ENCODE assay signal across 1 cellular context in genomic region chr12:26668847-26669246, GRCh38.
A peak's percentile ranks its signal among the peaks of the same experiment; 100 is the strongest.
TF ChIP-seq lines count a peak whose summit lies in the region.

No MANE protein-coding gene starts in this region.

TF ChIP-seq in HepG2, 621 proteins besides CTCF, POLR2A, EP300 and RAD21 (continued from another document):
- TF ChIP-seq SALL1 (CRISPR knock-in tag; IDR thresholded peaks at IDR 0.05) (peak; percentile 50; the same call in 1 of the 2 replicates), MTF2 (CRISPR knock-in tag; IDR thresholded peaks at IDR 0.05; ENCODE audit: borderline replicate concordance) (no peak), SUZ12 (IDR thresholded peaks at IDR 0.05; ENCODE audit: low read depth, low read length) (no peak), MAFG (CRISPR knock-in tag; IDR thresholded peaks at IDR 0.05) (no peak), NR2C2 (CRISPR knock-in tag; IDR thresholded peaks at IDR 0.05; ENCODE audit: borderline replicate concordance) (peak; percentile 63), GATAD2A (CRISPR knock-in tag; IDR thresholded peaks at IDR 0.05) (0 out of 2 replicates have a peak, but pooled peaks have one; percentile 27), ZBTB33 (CRISPR knock-in tag; IDR thresholded peaks at IDR 0.05) (peak; percentile 23; the same call in 1 of the 2 replicates), NR2F6 (IDR thresholded peaks at IDR 0.05) (peak; percentile 62; the same call in 1 of the 2 replicates), NR2F6 (CRISPR knock-in tag; IDR thresholded peaks at IDR 0.05) (peak; percentile 84), RXRB (CRISPR knock-in tag; IDR thresholded peaks at IDR 0.05; ENCODE audit: borderline replicate concordance) (0 out of 2 replicates have a peak, but pooled peaks have one; percentile 33), ZNF3 (CRISPR knock-in tag; IDR thresholded peaks at IDR 0.05) (no peak), ARID5B (CRISPR knock-in tag; IDR thresholded peaks at IDR 0.05) (peak; percentile 39), ZBTB3 (CRISPR knock-in tag; IDR thresholded peaks at IDR 0.05; ENCODE audit: borderline replicate concordance, low read depth) (no peak), ZNF124 (CRISPR knock-in tag; IDR thresholded peaks at IDR 0.05) (no peak), KDM6A (CRISPR knock-in tag; IDR thresholded peaks at IDR 0.05; ENCODE audit: low read depth) (no peak), FOSL2 (CRISPR knock-in tag; IDR thresholded peaks at IDR 0.05) (peak; percentile 34; the same call in 1 of the 2 replicates), SMARCC2 (IDR thresholded peaks at IDR 0.05) (no peak), TEAD3 (CRISPR knock-in tag; optimal IDR thresholded peaks at IDR 0.05; ENCODE audit: borderline replicate concordance) (peak; percentile 86), ZBTB7A (CRISPR knock-in tag; IDR thresholded peaks at IDR 0.05) (no peak), PHB2 (IDR thresholded peaks at IDR 0.05; ENCODE audit: partially characterized antibody) (no peak), ZBTB4 (CRISPR knock-in tag; IDR thresholded peaks at IDR 0.05; ENCODE audit: borderline replicate concordance) (no peak), ZMAT3 (CRISPR knock-in tag; conservative IDR thresholded peaks at IDR 0.05) (no peak)
- TF ChIP-seq, protein P1, sequence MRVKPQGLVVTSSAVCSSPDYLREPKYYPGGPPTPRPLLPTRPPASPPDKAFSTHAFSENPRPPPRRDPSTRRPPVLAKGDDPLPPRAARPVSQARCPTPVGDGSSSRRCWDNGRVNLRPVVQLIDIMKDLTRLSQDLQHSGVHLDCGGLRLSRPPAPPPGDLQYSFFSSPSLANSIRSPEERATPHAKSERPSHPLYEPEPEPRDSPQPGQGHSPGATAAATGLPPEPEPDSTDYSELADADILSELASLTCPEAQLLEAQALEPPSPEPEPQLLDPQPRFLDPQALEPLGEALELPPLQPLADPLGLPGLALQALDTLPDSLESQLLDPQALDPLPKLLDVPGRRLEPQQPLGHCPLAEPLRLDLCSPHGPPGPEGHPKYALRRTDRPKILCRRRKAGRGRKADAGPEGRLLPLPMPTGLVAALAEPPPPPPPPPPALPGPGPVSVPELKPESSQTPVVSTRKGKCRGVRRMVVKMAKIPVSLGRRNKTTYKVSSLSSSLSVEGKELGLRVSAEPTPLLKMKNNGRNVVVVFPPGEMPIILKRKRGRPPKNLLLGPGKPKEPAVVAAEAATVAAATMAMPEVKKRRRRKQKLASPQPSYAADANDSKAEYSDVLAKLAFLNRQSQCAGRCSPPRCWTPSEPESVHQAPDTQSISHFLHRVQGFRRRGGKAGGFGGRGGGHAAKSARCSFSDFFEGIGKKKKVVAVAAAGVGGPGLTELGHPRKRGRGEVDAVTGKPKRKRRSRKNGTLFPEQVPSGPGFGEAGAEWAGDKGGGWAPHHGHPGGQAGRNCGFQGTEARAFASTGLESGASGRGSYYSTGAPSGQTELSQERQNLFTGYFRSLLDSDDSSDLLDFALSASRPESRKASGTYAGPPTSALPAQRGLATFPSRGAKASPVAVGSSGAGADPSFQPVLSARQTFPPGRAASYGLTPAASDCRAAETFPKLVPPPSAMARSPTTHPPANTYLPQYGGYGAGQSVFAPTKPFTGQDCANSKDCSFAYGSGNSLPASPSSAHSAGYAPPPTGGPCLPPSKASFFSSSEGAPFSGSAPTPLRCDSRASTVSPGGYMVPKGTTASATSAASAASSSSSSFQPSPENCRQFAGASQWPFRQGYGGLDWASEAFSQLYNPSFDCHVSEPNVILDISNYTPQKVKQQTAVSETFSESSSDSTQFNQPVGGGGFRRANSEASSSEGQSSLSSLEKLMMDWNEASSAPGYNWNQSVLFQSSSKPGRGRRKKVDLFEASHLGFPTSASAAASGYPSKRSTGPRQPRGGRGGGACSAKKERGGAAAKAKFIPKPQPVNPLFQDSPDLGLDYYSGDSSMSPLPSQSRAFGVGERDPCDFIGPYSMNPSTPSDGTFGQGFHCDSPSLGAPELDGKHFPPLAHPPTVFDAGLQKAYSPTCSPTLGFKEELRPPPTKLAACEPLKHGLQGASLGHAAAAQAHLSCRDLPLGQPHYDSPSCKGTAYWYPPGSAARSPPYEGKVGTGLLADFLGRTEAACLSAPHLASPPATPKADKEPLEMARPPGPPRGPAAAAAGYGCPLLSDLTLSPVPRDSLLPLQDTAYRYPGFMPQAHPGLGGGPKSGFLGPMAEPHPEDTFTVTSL (CRISPR knock-in tag; IDR thresholded peaks at IDR 0.05; ENCODE audit: borderline replicate concordance) = no peak
- TF ChIP-seq, protein P2, sequence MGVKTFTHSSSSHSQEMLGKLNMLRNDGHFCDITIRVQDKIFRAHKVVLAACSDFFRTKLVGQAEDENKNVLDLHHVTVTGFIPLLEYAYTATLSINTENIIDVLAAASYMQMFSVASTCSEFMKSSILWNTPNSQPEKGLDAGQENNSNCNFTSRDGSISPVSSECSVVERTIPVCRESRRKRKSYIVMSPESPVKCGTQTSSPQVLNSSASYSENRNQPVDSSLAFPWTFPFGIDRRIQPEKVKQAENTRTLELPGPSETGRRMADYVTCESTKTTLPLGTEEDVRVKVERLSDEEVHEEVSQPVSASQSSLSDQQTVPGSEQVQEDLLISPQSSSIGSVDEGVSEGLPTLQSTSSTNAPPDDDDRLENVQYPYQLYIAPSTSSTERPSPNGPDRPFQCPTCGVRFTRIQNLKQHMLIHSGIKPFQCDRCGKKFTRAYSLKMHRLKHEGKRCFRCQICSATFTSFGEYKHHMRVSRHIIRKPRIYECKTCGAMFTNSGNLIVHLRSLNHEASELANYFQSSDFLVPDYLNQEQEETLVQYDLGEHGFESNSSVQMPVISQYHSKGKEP (CRISPR knock-in tag; IDR thresholded peaks at IDR 0.05) = no peak
- TF ChIP-seq, protein P3, sequence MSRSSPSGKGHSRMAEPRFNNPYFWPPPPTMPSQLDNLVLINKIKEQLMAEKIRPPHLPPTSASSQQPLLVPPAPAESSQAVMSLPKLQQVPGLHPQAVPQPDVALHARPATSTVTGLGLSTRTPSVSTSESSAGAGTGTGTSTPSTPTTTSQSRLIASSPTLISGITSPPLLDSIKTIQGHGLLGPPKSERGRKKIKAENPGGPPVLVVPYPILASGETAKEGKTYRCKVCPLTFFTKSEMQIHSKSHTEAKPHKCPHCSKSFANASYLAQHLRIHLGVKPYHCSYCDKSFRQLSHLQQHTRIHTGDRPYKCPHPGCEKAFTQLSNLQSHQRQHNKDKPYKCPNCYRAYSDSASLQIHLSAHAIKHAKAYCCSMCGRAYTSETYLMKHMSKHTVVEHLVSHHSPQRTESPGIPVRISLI (CRISPR knock-in tag; IDR thresholded peaks at IDR 0.05; ENCODE audit: borderline replicate concordance) = no peak
TF ChIP-seq in HepG2: peak in this region for 13.
